In genomic region chr11:65479184-65480145, GRCh38 we compare ENCODE assay signal across 1 cellular context.
TF ChIP-seq lines count a peak whose summit lies in the region.

No MANE protein-coding gene starts in this region.

TF ChIP-seq in K562, 482 proteins besides CTCF, POLR2A, EP300 and RAD21 (continued from another document and continues in another):
- TF ChIP-seq E4F1 (CRISPR knock-in tag; IDR thresholded peaks at IDR 0.05; ENCODE audit: borderline replicate concordance) (no peak), ASH1L (IDR thresholded peaks at IDR 0.05; ENCODE audit: borderline replicate concordance, low read depth, partially characterized antibody) (no peak), CBX8 (IDR thresholded peaks at IDR 0.05; ENCODE audit: borderline replicate concordance, extremely low read depth, low read depth, low read length, poor library complexity, severe bottlenecking) (no peak), NFIX (CRISPR knock-in tag; IDR thresholded peaks at IDR 0.05; ENCODE audit: low read depth) (no peak), SREBF1 (IDR thresholded peaks at IDR 0.05; ENCODE audit: borderline replicate concordance, low read depth, low read length) (0 out of 2 replicates have a peak, but pooled peaks have one; percentile 11), ZNF507 (tag; conservative IDR thresholded peaks at IDR 0.05) (no peak), SIN3A (IDR thresholded peaks at IDR 0.05; ENCODE audit: borderline replicate concordance in 2 of 2, control insufficient read depth in 1 of 2, low read depth in 2 of 2, low read length in 2 of 2) (0 out of 4 replicates have a peak, but pooled peaks of 1 of the 2 experiments have one; percentile 24), SMARCA4 (IDR thresholded peaks at IDR 0.05) (peak; percentile 30; the same call in 1 of the 2 replicates), ZFP36 (IDR thresholded peaks at IDR 0.05; ENCODE audit: low read depth, low read length, partially characterized antibody) (peak; percentile 96), HDAC8 (tag; IDR thresholded peaks at IDR 0.05) (no peak), SMC3 (conservative IDR thresholded peaks at IDR 0.05; ENCODE audit: insufficient read depth, low read depth, low read length) (peak; percentile 22; the same call in 1 of the 2 replicates), AFF4 (CRISPR knock-in tag; IDR thresholded peaks at IDR 0.05) (0 out of 2 replicates have a peak, but pooled peaks have one; percentile 86), ZNF668 (CRISPR knock-in tag; IDR thresholded peaks at IDR 0.05) (no peak), MEF2A (IDR thresholded peaks at IDR 0.05; ENCODE audit: control insufficient read depth, low read depth, low read length) (peak; percentile 36; the same call in 1 of the 2 replicates), CTBP1 (IDR thresholded peaks at IDR 0.05; ENCODE audit: borderline replicate concordance) (peak; percentile 37; the same call in 1 of the 2 replicates), CXXC5 (CRISPR knock-in tag; IDR thresholded peaks at IDR 0.05) (peak; percentile 9; the same call in 1 of the 2 replicates), ATF7 (IDR thresholded peaks at IDR 0.05) (peak; percentile 33; the same call in 1 of the 2 replicates), NEUROD1 (IDR thresholded peaks at IDR 0.05; ENCODE audit: borderline replicate concordance, low read depth, low read length, partially characterized antibody) (peak; percentile 18), OTX1 (CRISPR knock-in tag; IDR thresholded peaks at IDR 0.05) (no peak), BCOR (IDR thresholded peaks at IDR 0.05) (0 out of 2 replicates have a peak, but pooled peaks have one; percentile 25), ZNF445 (CRISPR knock-in tag; IDR thresholded peaks at IDR 0.05; ENCODE audit: low read depth) (0 out of 2 replicates have a peak, but pooled peaks have one; percentile 15), ZBTB8A (IDR thresholded peaks at IDR 0.05; ENCODE audit: partially characterized antibody) (no peak), ATF4 (CRISPR knock-in tag; IDR thresholded peaks at IDR 0.05) (0 out of 2 replicates have a peak, but pooled peaks have one; percentile 6), ZNF212 (CRISPR knock-in tag; IDR thresholded peaks at IDR 0.05) (no peak), BRD9 (IDR thresholded peaks at IDR 0.05; ENCODE audit: low read depth, partially characterized antibody) (peak; percentile 46), RBM25 (IDR thresholded peaks at IDR 0.05; ENCODE audit: low read depth, low read length, severe bottlenecking) (peak; percentile 62), ZKSCAN8 (CRISPR knock-in tag; IDR thresholded peaks at IDR 0.05) (0 out of 2 replicates have a peak, but pooled peaks have one; percentile 78), NFE2L1 (tag; IDR thresholded peaks at IDR 0.05; ENCODE audit: borderline replicate concordance, low read depth) (0 out of 2 replicates have a peak, but pooled peaks have one; percentile 12), BHLHE40 (IDR thresholded peaks at IDR 0.05; ENCODE audit: low read length) (no peak), DMBX1 (CRISPR knock-in tag; IDR thresholded peaks at IDR 0.05; ENCODE audit: borderline replicate concordance) (0 out of 2 replicates have a peak, but pooled peaks have one; percentile 1), ATF6 (CRISPR knock-in tag; IDR thresholded peaks at IDR 0.05) (no peak), ZFX (CRISPR knock-in tag; IDR thresholded peaks at IDR 0.05) (peak; percentile 44), CREB5 (CRISPR knock-in tag; IDR thresholded peaks at IDR 0.05) (no peak), FOXA3 (CRISPR knock-in tag; conservative IDR thresholded peaks at IDR 0.05 in 1 of 2, IDR thresholded peaks at IDR 0.05 in 1 of 2) (0 out of 4 replicates have a peak, but pooled peaks of 1 of the 2 experiments have one; percentile 44), ETV1 (tag; conservative IDR thresholded peaks at IDR 0.05; ENCODE audit: low read depth) (no peak; the same call in 1 of the 2 replicates), PRDM10 (IDR thresholded peaks at IDR 0.05; ENCODE audit: partially characterized antibody) (peak; percentile 63), ZNF583 (CRISPR knock-in tag; IDR thresholded peaks at IDR 0.05) (peak; percentile 14; the same call in 1 of the 2 replicates), NUFIP1 (IDR thresholded peaks at IDR 0.05; ENCODE audit: partially characterized antibody) (no peak), PRPF4 (IDR thresholded peaks at IDR 0.05; ENCODE audit: insufficient read depth, low read depth, low read length, poor library complexity, severe bottlenecking) (no peak), ZNF644 (tag; IDR thresholded peaks at IDR 0.05; ENCODE audit: low read depth) (peak; percentile 52; the same call in 1 of the 2 replicates), POLR2AphosphoS5 (IDR thresholded peaks at IDR 0.05; ENCODE audit: control insufficient read depth, insufficient read depth, low read depth, low read length) (0 out of 2 replicates have a peak, but pooled peaks have one; percentile 22), MAZ (CRISPR knock-in tag; conservative IDR thresholded peaks at IDR 0.05 in 1 of 2, IDR thresholded peaks at IDR 0.05 in 1 of 2) (peak; percentile 0 to 29; a peak in 3 of 4 replicates), HMGXB4 (CRISPR knock-in tag; IDR thresholded peaks at IDR 0.05) (0 out of 2 replicates have a peak, but pooled peaks have one; percentile 10)
